8 cellular contexts compared by ENCODE assay signal in the genomic region with DNA sequence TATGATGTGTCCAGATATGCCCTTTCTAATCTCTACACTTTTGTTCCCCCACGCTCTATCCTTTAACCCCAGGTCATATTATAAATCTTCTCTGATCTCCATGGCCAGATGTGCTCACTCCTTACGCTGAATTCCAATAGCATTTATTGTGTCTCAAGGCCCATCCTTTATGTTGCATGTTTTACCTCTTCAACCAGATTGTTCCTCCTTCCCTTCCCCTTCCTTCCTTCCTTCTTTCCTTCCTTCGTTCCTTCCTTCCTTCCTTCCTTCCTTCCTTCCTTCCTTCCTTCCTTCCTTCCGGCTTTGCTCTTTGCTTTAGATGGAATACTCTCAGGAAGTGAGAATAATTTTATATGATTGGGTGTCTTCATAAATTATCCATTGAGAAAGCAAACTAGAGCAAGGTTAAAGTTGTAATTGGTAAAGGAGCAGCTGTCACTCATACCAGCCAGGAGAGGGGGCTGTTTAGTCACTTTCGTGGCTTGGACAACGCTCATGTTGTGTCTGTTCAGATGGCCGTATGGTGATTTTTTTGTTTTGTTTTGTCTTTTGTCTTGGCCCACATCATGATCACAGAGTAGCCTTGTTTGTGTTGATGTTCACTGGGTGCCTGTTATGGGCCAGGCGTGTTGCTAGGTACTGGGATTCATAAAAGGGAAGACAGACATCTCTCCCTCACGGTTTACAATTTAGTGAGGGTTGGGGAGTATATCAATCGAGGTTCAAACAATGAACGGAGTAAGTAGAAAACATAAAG.
DNase-seq lines count a peak whose midpoint lies in the region; ATAC-seq and TF ChIP-seq lines count a peak whose summit lies in the region.

No MANE protein-coding gene starts in this region.

- no peaks in the 10 kb centered on the region for H3F3A ChIP-seq in GM23248 (ENCODE audit: insufficient read depth)

- H3K79me2 ChIP-seq in GM23248 (ENCODE audit: insufficient read depth), result no peaks in the 10 kb centered on the region

- no peaks in the 10 kb centered on the region; the same call in 1 of the 2 replicates for H3K27me3 ChIP-seq in GM23248 (replicated peaks; ENCODE audit: insufficient read depth)
- H3K27me3 ChIP-seq in spleen (replicated peaks in 1 of 7), result no peaks in the 10 kb centered on the region

- H4K20me1 ChIP-seq in GM23248 (ENCODE audit: insufficient read depth), result no peaks in the 10 kb centered on the region

- no peak overlapping the region for H3K4me3 Mint-ChIP-seq in activated T-helper 17 cell treated with anti-CD3 and anti-CD28 coated beads, Interleukin-2, amount 50 U/mL, for 72 hours

- intact Hi-C loops in spleen (cut with DNase I; ENCODE audit: low total_unique reads), result no loop called here

- no peak overlapping the region for H3K27ac Mint-ChIP-seq in activated T-helper 17 cell treated with anti-CD3 and anti-CD28 coated beads, Interleukin-2, amount 50 U/mL, for 72 hours

- no peaks in the 10 kb centered on the region for H3K36me3 Mint-ChIP-seq in activated T-helper 17 cell treated with anti-CD3 and anti-CD28 coated beads, Interleukin-2, amount 50 U/mL, for 72 hours (ENCODE audit: low read depth)

- no peaks in the 10 kb centered on the region for H3K9me2 ChIP-seq in GM23248 (ENCODE audit: insufficient read depth)

- H3K4me1 ChIP-seq in GM23248 (ENCODE audit: insufficient read depth) (no peaks in the 10 kb centered on the region), spleen (no peaks in the 10 kb centered on the region)

- 48 to 52% methylated on average over 10 to 11 of the region's 11 CpGs for WGBS in GM23248 (ENCODE audit: low coverage in 1 of 2, low lambda C conversion rate in 2 of 2, missing lambda C conversion rate in 2 of 2), 2 experiments
- WGBS in spleen, 5 donors, result 52 to 61% (median 57%) methylated on average over 11 of the region's 11 CpGs

- H3K36me3 ChIP-seq in GM23248 (ENCODE audit: low read depth) (no peaks in the 10 kb centered on the region), spleen (no peaks in the 10 kb centered on the region)

- no peaks in the 10 kb centered on the region for H3K4me1 Mint-ChIP-seq in activated T-helper 17 cell treated with anti-CD3 and anti-CD28 coated beads, Interleukin-2, amount 50 U/mL, for 72 hours

- H3K27ac ChIP-seq in GM23248, result no peak overlapping the region
- H3K27ac ChIP-seq in spleen, result no peak overlapping the region

- in situ Hi-C loops in GM23248 (cut with MboI), result no loop called here

- H3K9me3 ChIP-seq in GM23248 (ENCODE audit: low read depth), result no peaks in the 10 kb centered on the region
- H3K9me3 ChIP-seq in spleen, result peaks cover 0 to 3% (median 0%) of the 10 kb centered on the region in 8 donors

- no peak overlapping the region for H3K9ac ChIP-seq in GM23248

- TF ChIP-seq POLR2A in spleen (IDR thresholded peaks at IDR 0.05), result no peak

- no peak for ATAC-seq in activated T-helper 17 cell treated with anti-CD3 and anti-CD28 coated beads, Interleukin-2, amount 50 U/mL, for 72 hours (replicated peaks)

- H3K27me3 Mint-ChIP-seq in activated T-helper 17 cell treated with anti-CD3 and anti-CD28 coated beads, Interleukin-2, amount 50 U/mL, for 72 hours, result peaks cover 35% of the 10 kb centered on the region

- H3K4me2 ChIP-seq in GM23248 (ENCODE audit: unreplicated experiment), result no peak overlapping the region

- H3K4me3 ChIP-seq in GM23248 (no peak overlapping the region), spleen (no peak overlapping the region)

- no peak for TF ChIP-seq CTCF in spleen (IDR thresholded peaks at IDR 0.05 in 8 of 11, conservative IDR thresholded peaks at IDR 0.05 in 3 of 11)

- DNase-seq in D341Med (ENCODE audit: low spot score) (peak; percentile 59), GM23248 (peak; percentile 39), NCI-H226 (peak; percentile 15), cerebellum (ENCODE audit: low spot score) (peak; percentile 45), middle frontal gyrus (ENCODE audit: extremely low spot score, low spot score) (peak; percentile 12), NCI-H2227 treated with DMSO at 0.1 percent for 48 hours (lab: John Stamatoyannopoulos, UW) (no peak), spleen (no peak)

- H3K9me3 Mint-ChIP-seq in activated T-helper 17 cell treated with anti-CD3 and anti-CD28 coated beads, Interleukin-2, amount 50 U/mL, for 72 hours, result no peaks in the 10 kb centered on the region

- no peak overlapping the region for H2AFZ ChIP-seq in GM23248

Comparison
In these comparisons a context has a peak if more than half of its experiments do, and no peak if none do; other contexts are left out.
1. DNase-seq: peak in D341Med (single experiment), GM23248 (single experiment), NCI-H226 (single experiment), cerebellum (single experiment) and middle frontal gyrus (single experiment); none in NCI-H2227 treated with DMSO at 0.1 percent for 48 hours (single experiment) and spleen (single experiment).